Comparison of ENCODE assay signal across 10 cellular contexts in genomic region chr1:168504064-168504837, GRCh38. TPM values are rescaled to one million over a fixed set of nuclear protein-coding genes. Genes with fewer than 3 reads are reported as not detected.
A peak's percentile ranks its signal among the peaks of the same experiment; 100 is the strongest.
DNase-seq lines count a peak whose midpoint lies in the region; ATAC-seq and TF ChIP-seq lines count a peak whose summit lies in the region.
"Had no signal": no experiment of that assay in that cellular context is flagged by ENCODE, and none has a peak within 500 bp of the region (broad histone marks: within the 10 kb centered on the region; RNA-seq: fewer than 3 reads in every experiment).

No MANE protein-coding gene starts in this region.

- no peaks in the 10 kb centered on the region for H3K36me3 Mint-ChIP-seq in mesothelial cell of epicardium

- intact Hi-C loops in left ventricle myocardium superior (cut with micrococcal nuclease): no loop called here
- intact Hi-C loops in esophagus squamous epithelium (cut with DNase I): no loop called here

- no peak overlapping the region for H3K4me3 Mint-ChIP-seq in mesothelial cell of epicardium

- H3K27ac ChIP-seq in esophagus squamous epithelium: peak overlapping the region in 1 of 4 donors; percentile 74
- H3K27ac ChIP-seq: KMS-11 had no signal

- TF ChIP-seq CTCF in mesothelial cell of epicardium (IDR thresholded peaks at IDR 0.05; ENCODE audit: unreplicated experiment): no peak
- TF ChIP-seq CTCF in esophagus squamous epithelium (IDR thresholded peaks at IDR 0.05): no peak

- H3K27ac Mint-ChIP-seq in mesothelial cell of epicardium: no peak overlapping the region

- H3K4me1 ChIP-seq in esophagus squamous epithelium: peaks cover 0 to 29% (median 13%) of the 10 kb centered on the region in 3 donors

- no peaks in the 10 kb centered on the region for H3K27me3 Mint-ChIP-seq in mesothelial cell of epicardium (ENCODE audit: low read depth)

- peak; percentile 91 for DNase-seq in HCEC 1CT
- DNase-seq in NOMO-1 (lab: John Stamatoyannopoulos, UW; ENCODE audit: unreplicated experiment in 2 of 2): peak; percentile 88 to 99
- peak; percentile 35 for DNase-seq in left ventricle myocardium superior
- DNase-seq in mesothelial cell of epicardium (ENCODE audit: low spot score in 2 of 2, unreplicated experiment in 2 of 2): no peak
- no peak for DNase-seq in ecto neural progenitor cell (ENCODE audit: low spot score)
- no peak for DNase-seq in esophagus squamous epithelium (lab: John Stamatoyannopoulos, UW)
- no peak for DNase-seq in DMS153 treated with DMSO at 0.1 percent for 48 hours (lab: John Stamatoyannopoulos, UW; ENCODE audit: unreplicated experiment)

- H3K4me1 Mint-ChIP-seq in mesothelial cell of epicardium: peaks cover 15% of the 10 kb centered on the region

- H3K27me3 ChIP-seq in esophagus squamous epithelium: no peaks in the 10 kb centered on the region

- no peaks in the 10 kb centered on the region for H3K9me3 ChIP-seq in esophagus squamous epithelium

- H3K36me3 ChIP-seq in esophagus squamous epithelium: no peaks in the 10 kb centered on the region

- 26 to 42% methylated on average over 4 of the region's 4 CpGs for WGBS in esophagus squamous epithelium, 2 donors

- H3K9me3 Mint-ChIP-seq in mesothelial cell of epicardium: no peaks in the 10 kb centered on the region

- TF ChIP-seq POLR2A in esophagus squamous epithelium (IDR thresholded peaks at IDR 0.05): no peak

- no peak overlapping the region for H3K4me3 ChIP-seq in esophagus squamous epithelium

- ATAC-seq in GM18508 (IDR thresholded peaks at IDR 0.05; ENCODE audit: insufficient read depth, unreplicated experiment) (peak; percentile 78), left ventricle myocardium superior (peak; percentile 88)

RNA-seq across cellular contexts. Expression of gene XCL2, which starts 39.5 kb away (rescaled TPM):
- total RNA-seq in left ventricle myocardium superior: not detected
- total RNA-seq in mesothelial cell of epicardium: not detected in 3 replicates
- 1 to 10 TPM in 2 of 4 donors, not detected in 2; 1.7 to 3.2 TPM for total RNA-seq in esophagus squamous epithelium
- total RNA-seq: dermis microvascular lymphatic vessel endothelial cell had no signal

Comparison
In these comparisons a context has a peak if more than half of its experiments do, and no peak if none do; other contexts are left out.
1. DNase-seq: peak in HCEC 1CT (single experiment), NOMO-1 (2 of 2) and left ventricle myocardium superior (single experiment); none in mesothelial cell of epicardium (0 of 2), ecto neural progenitor cell (single experiment), esophagus squamous epithelium (single experiment) and DMS153 treated with DMSO at 0.1 percent for 48 hours (single experiment).